27 cellular contexts compared by ENCODE assay signal in genomic region chr11:116503216-116504160, GRCh38.
"Had no signal": no experiment of that assay in that cellular context is flagged by ENCODE, and none has a peak within 500 bp of the region (broad histone marks: within the 10 kb centered on the region; RNA-seq: fewer than 3 reads in every experiment).

No MANE protein-coding gene starts in this region.

- H3K4me1 ChIP-seq: ascending aorta, body of pancreas had no signal

- H3K9me3 ChIP-seq: ascending aorta, body of pancreas had no signal

- H3K27ac ChIP-seq: ascending aorta, body of pancreas, SK-N-MC had no signal

- ATAC-seq: activated naive CD4-positive, alpha-beta T cell treated with anti-CD3 and anti-CD28 coated beads, Interleukin-2, amount 50 U/mL, for 72 hours; activated naive CD8-positive, alpha-beta T cell treated with anti-CD3 and anti-CD28 coated beads, Interleukin-2, amount 50 U/mL, for 24 hours; activated T-cell treated with anti-CD3 and anti-CD28 coated beads, Interleukin-2, amount 50 U/mL, for 4 hours; body of pancreas; K562; Panc1; T-helper 17 cell had no signal

- H3K36me3 ChIP-seq: ascending aorta had no signal

- DNase-seq: activated B cell treated with CpG ODN at 0.5 μM for 24 hours; activated CD4-positive, alpha-beta T cell treated with anti-CD3 and anti-CD28 coated beads for 1 hour; activated CD4-positive, alpha-beta T cell treated with anti-CD3 and anti-CD28 coated beads, Interleukin-2, amount 10 ng/mL, durations not matched to agents 24 days and 14 days; activated CD4-positive, alpha-beta T cell treated with anti-CD3 and anti-CD28 coated beads, Interleukin-2, amount 50 U/mL, for 48 hours; activated effector memory CD4-positive, alpha-beta T cell treated with anti-CD3 and anti-CD28 coated beads, Interleukin-2, amount 50 U/mL, for 16 hours; activated naive CD4-positive, alpha-beta T cell treated with Interleukin-2 at 50 U/mL for 16 hours; activated naive CD8-positive, alpha-beta T cell treated with anti-CD3 and anti-CD28 coated beads, Interleukin-2, amount 50 U/mL, for 24 hours; activated T-cell treated with anti-CD3 and anti-CD28 coated beads, Interleukin-2, amount 50 U/mL, for 4 hours; amniotic stem cell; body of pancreas; Kasumi-1; NCI-H1105 treated with DMSO at 0.1 percent for 48 hours; NCI-H1436 treated with DMSO at 0.1 percent for 48 hours; NCI-H187; NCI-H2081; NCI-H510A treated with DMSO at 0.1 percent for 48 hours; NCI-H69; NK-92 treated with Interleukin-12 subunit alpha and Interleukin-12 subunit beta, amount 100 ng/mL, for 24 hours; OCI-M1; RPMI8226; T-helper 17 cell; T-helper 9 cell had no signal

- FAIRE-seq: K562 had no signal

- H3K4me3 ChIP-seq: ascending aorta, body of pancreas, K562, SK-N-MC had no signal
